1 cellular context compared by ENCODE assay signal in the genomic region with DNA sequence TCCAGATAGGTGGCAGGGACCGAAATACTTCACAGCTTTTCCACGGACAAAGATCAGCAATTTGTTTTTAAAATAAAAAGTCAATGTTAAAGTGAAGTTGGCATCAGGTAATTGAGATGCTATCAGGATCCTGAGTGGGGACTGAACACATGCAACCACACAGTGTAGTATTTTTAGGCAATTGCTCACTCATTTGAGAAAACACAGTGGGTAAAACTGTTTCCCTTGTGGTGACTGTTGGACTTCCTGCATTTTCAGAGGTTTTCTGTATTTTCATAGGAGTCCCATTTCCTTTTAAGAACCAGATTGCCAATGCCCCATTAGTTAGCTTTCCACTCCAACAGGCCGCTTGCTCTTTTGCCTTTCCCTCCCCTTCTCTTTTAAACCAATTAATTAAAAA.
TF ChIP-seq lines count a peak whose summit lies in the region.

No MANE protein-coding gene starts in this region.

TF ChIP-seq in GM12878, 131 proteins besides CTCF, POLR2A, EP300 and RAD21 (continued from another document):
- TF ChIP-seq, protein P1, sequence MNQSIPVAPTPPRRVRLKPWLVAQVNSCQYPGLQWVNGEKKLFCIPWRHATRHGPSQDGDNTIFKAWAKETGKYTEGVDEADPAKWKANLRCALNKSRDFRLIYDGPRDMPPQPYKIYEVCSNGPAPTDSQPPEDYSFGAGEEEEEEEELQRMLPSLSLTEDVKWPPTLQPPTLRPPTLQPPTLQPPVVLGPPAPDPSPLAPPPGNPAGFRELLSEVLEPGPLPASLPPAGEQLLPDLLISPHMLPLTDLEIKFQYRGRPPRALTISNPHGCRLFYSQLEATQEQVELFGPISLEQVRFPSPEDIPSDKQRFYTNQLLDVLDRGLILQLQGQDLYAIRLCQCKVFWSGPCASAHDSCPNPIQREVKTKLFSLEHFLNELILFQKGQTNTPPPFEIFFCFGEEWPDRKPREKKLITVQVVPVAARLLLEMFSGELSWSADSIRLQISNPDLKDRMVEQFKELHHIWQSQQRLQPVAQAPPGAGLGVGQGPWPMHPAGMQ (IDR thresholded peaks at IDR 0.05; ENCODE audit: borderline replicate concordance), result no peak
- TF ChIP-seq NFIC (IDR thresholded peaks at IDR 0.05; ENCODE audit: low read depth, low read length), result peak; percentile 37; the same call in 1 of the 2 replicates
